8 cellular contexts compared by ENCODE assay signal in genomic region chr9:72364679-72365524, GRCh38. TPM values are rescaled to one million over a fixed set of nuclear protein-coding genes. Genes with fewer than 3 reads are reported as not detected.
DNase-seq lines count a peak whose midpoint lies in the region; ATAC-seq and TF ChIP-seq lines count a peak whose summit lies in the region.

TSS of gene ZFAND5 (minus strand) at chr9:72365208. CDS start at chr9:72360778, 4,430 bp downstream.

- peak within 1 kb of the TSS; percentile 100 for H3K27ac ChIP-seq in GM23338 (ENCODE audit: low read depth)
- peak within 1 kb of the TSS; percentile 84 for H3K27ac ChIP-seq in RWPE2 (ENCODE audit: poor library complexity, severe bottlenecking)

- ATAC-seq in GM23338 (peak; percentile 92), RWPE2 (ENCODE audit: low read depth) (peak; percentile 89)
- ATAC-seq in natural killer cell treated with Interleukin-12 subunit alpha and Interleukin-12 subunit beta and Interleukin-15 and Interleukin-18, amount 100 ng/mL, for 72 hours, result peak; percentile 93 to 94
- peak; percentile 93 for ATAC-seq in stimulated activated naive CD8-positive, alpha-beta T cell treated with anti-CD3 and anti-CD28 coated beads, Interleukin-15, Interleukin-2, amounts not matched to agents 100 U/mL and 50 U/mL, for 24 hours

- peak within 1 kb of the TSS; percentile 95 for H3K4me3 ChIP-seq in GM23338
- H3K4me3 ChIP-seq in RWPE2 (ENCODE audit: severe bottlenecking), result peak within 1 kb of the TSS; percentile 82
- H3K4me3 ChIP-seq in fibroblast of pulmonary artery (replicated peaks; ENCODE audit: low read depth, low read length), result peak within 1 kb of the TSS; percentile 61

- H4K20me1 ChIP-seq in GM23338 (replicated peaks; ENCODE audit: insufficient read depth), result peaks cover 34% of the 10 kb centered on the region

- peak; percentile 99 for DNase-seq in EH (ENCODE audit: low read depth)
- DNase-seq in GM23338 (ENCODE audit: low spot score), result peak; percentile 98
- peak; percentile 97 for DNase-seq in LHCN-M2 (ENCODE audit: low read depth)
- DNase-seq in RWPE2 (ENCODE audit: low spot score), result peak; percentile 99
- DNase-seq in activated T-helper 9 cell treated with anti-CD3 and anti-CD28 coated beads, Interleukin-2, amount 50 U/mL, for 16 hours (ENCODE audit: low read depth), result peak; percentile 91
- peak; percentile 99 for DNase-seq in fibroblast of pulmonary artery (ENCODE audit: low read depth)
- DNase-seq in natural killer cell treated with Interleukin-12 subunit alpha and Interleukin-12 subunit beta and Interleukin-15 and Interleukin-18, amount 100 ng/mL, for 72 hours (ENCODE audit: low spot score), result peak; percentile 96
- peak; percentile 96 for DNase-seq in stimulated activated naive CD8-positive, alpha-beta T cell treated with anti-CD3 and anti-CD28 coated beads, Interleukin-15, Interleukin-2, amounts not matched to agents 100 U/mL and 50 U/mL, for 24 hours

- H3K4me1 Mint-ChIP-seq in GM23338, result peaks cover 24% of the 10 kb centered on the region
- H3K4me1 Mint-ChIP-seq in natural killer cell treated with Interleukin-12 subunit alpha and Interleukin-12 subunit beta and Interleukin-15 and Interleukin-18, amount 100 ng/mL, for 72 hours (ENCODE audit: low read depth in 2 of 2), result peaks cover 26 to 39% of the 10 kb centered on the region in 2 donors

- TF ChIP-seq CTCF in GM23338 (conservative IDR thresholded peaks at IDR 0.05; ENCODE audit: low read depth in 2 of 2), result peak in 1 of 2 experiments; percentile 16; a peak in 1 of 4 replicates
- TF ChIP-seq CTCF in RWPE2 (IDR thresholded peaks at IDR 0.05; ENCODE audit: poor library complexity, severe bottlenecking), result no peak
- no peak for TF ChIP-seq CTCF in fibroblast of pulmonary artery (IDR thresholded peaks at IDR 0.05; ENCODE audit: low read length, missing control alignments)

- no peaks in the 10 kb centered on the region for H3K9me2 ChIP-seq in GM23338 (ENCODE audit: insufficient read depth)

- H3K27me3 Mint-ChIP-seq in GM23338 (ENCODE audit: insufficient read depth, low read depth, poor library complexity), result peaks cover 11% of the 10 kb centered on the region
- H3K27me3 Mint-ChIP-seq in natural killer cell treated with Interleukin-12 subunit alpha and Interleukin-12 subunit beta and Interleukin-15 and Interleukin-18, amount 100 ng/mL, for 72 hours, result no peaks in the 10 kb centered on the region

- peaks cover 51% of the 10 kb centered on the region for H3K79me2 ChIP-seq in GM23338 (replicated peaks; ENCODE audit: insufficient read depth)

- peaks cover 21% of the 10 kb centered on the region for H3K36me3 ChIP-seq in GM23338 (ENCODE audit: insufficient read depth)
- peaks cover 37% of the 10 kb centered on the region for H3K36me3 ChIP-seq in RWPE2 (ENCODE audit: low read depth)

- peaks cover 40% of the 10 kb centered on the region for H3K4me1 ChIP-seq in GM23338 (ENCODE audit: insufficient read depth)
- peaks cover 20% of the 10 kb centered on the region for H3K4me1 ChIP-seq in RWPE2 (ENCODE audit: insufficient read depth, poor library complexity, severe bottlenecking)

- peak within 1 kb of the TSS; percentile 95 for H3K4me2 ChIP-seq in GM23338

- H3K9me3 Mint-ChIP-seq in GM23338, result no peaks in the 10 kb centered on the region; the same call in 2 of the 3 replicates
- no peaks in the 10 kb centered on the region for H3K9me3 Mint-ChIP-seq in natural killer cell treated with Interleukin-12 subunit alpha and Interleukin-12 subunit beta and Interleukin-15 and Interleukin-18, amount 100 ng/mL, for 72 hours

- H2AFZ ChIP-seq in GM23338, result peak within 1 kb of the TSS; percentile 39; the same call in 1 of the 2 replicates

- H3K36me3 Mint-ChIP-seq in GM23338 (ENCODE audit: low read depth), result peaks cover 42% of the 10 kb centered on the region
- peaks cover 11% of the 10 kb centered on the region for H3K36me3 Mint-ChIP-seq in natural killer cell treated with Interleukin-12 subunit alpha and Interleukin-12 subunit beta and Interleukin-15 and Interleukin-18, amount 100 ng/mL, for 72 hours

- H3K4me3 Mint-ChIP-seq in GM23338, result peak within 1 kb of the TSS; percentile 97
- H3K4me3 Mint-ChIP-seq in natural killer cell treated with Interleukin-12 subunit alpha and Interleukin-12 subunit beta and Interleukin-15 and Interleukin-18, amount 100 ng/mL, for 72 hours, result peak within 1 kb of the TSS; percentile 86

- no peaks in the 10 kb centered on the region for H3K27me3 ChIP-seq in GM23338 (ENCODE audit: insufficient read depth)
- H3K27me3 ChIP-seq in RWPE2 (ENCODE audit: insufficient read depth, poor library complexity, severe bottlenecking), result no peaks in the 10 kb centered on the region

- H3K27ac Mint-ChIP-seq in GM23338, result peak within 1 kb of the TSS; percentile 99
- peak within 1 kb of the TSS; percentile 99 for H3K27ac Mint-ChIP-seq in natural killer cell treated with Interleukin-12 subunit alpha and Interleukin-12 subunit beta and Interleukin-15 and Interleukin-18, amount 100 ng/mL, for 72 hours

- H3F3A ChIP-seq in GM23338 (replicated peaks; ENCODE audit: low read depth), result peaks cover 4% of the 10 kb centered on the region; the same call in 1 of the 2 replicates

- no peaks in the 10 kb centered on the region for H3K9me3 ChIP-seq in RWPE2 (ENCODE audit: severe bottlenecking)

TF ChIP-seq in GM23338, 12 proteins besides CTCF, POLR2A, EP300 and RAD21:
- TF ChIP-seq JUNB (IDR thresholded peaks at IDR 0.05; ENCODE audit: unreplicated experiment) (no peak), NANOG (IDR thresholded peaks at IDR 0.05; ENCODE audit: borderline replicate concordance) (no peak), CREB1 (CRISPR knock-in tag; IDR thresholded peaks at IDR 0.05; ENCODE audit: low read depth) (peak; percentile 92), POLR2AphosphoS5 (IDR thresholded peaks at IDR 0.05; ENCODE audit: low read depth) (peak; percentile 97), EZH2 (IDR thresholded peaks at IDR 0.05; ENCODE audit: low read depth, unreplicated experiment) (no peak), ZNF462 (CRISPR knock-in tag; IDR thresholded peaks at IDR 0.05) (no peak)

RNA-seq across cellular contexts. Expression of gene ZFAND5, which starts in this region (rescaled TPM):
- 216 and 233 TPM in 2 replicates for total RNA-seq in GM23338 (2014; rRNA removed; shearing (Covaris generic))
- polyA plus RNA-seq in GM23338 (2016; fragmentation: Nextera tagmentation; extraction: Ambion mirVana), result 134 and 138 TPM in 2 replicates
- total RNA-seq in LHCN-M2 (2014; rRNA removed), result 59.8 and 67.0 TPM in 2 replicates
- polyA plus RNA-seq in LHCN-M2 (2012), result 63.3 TPM
- 100 to 1,000 TPM; 102 to 115 TPM for total RNA-seq in natural killer cell treated with Interleukin-12 subunit alpha and Interleukin-12 subunit beta and Interleukin-15 and Interleukin-18, amount 100 ng/mL, for 72 hours

Comparison
In these comparisons a context has a peak if more than half of its experiments do, and no peak if none do; other contexts are left out.
1. Peak in every context shown above with its lines: DNase-seq, ATAC-seq, H3K4me3 ChIP-seq and H3K27ac ChIP-seq.